Comparison of ENCODE assay signal across 1 cellular context in the genomic region with DNA sequence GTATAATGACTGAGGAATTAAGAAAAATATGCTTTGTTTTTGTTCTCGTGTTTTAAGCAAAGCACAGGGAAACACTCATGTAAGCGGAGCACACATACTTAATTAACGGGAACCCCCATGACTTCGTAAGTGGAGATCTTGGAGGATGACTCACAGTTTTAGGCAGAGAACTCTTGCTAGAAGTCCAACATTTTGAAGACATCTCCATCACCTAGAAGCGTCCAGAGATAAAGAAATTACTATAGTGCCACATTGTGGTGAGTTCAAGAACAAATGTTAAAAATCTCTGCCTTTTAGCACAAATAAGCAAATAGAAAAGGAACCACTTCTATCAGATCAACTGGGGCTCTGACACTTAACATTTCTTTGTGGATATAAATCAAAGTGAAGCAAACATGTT.
TF ChIP-seq lines count a peak whose summit lies in the region.

No MANE protein-coding gene starts in this region.

TF ChIP-seq in GM23338, 12 proteins besides CTCF, POLR2A, EP300 and RAD21 (continued from another document):
- TF ChIP-seq, protein P1, sequence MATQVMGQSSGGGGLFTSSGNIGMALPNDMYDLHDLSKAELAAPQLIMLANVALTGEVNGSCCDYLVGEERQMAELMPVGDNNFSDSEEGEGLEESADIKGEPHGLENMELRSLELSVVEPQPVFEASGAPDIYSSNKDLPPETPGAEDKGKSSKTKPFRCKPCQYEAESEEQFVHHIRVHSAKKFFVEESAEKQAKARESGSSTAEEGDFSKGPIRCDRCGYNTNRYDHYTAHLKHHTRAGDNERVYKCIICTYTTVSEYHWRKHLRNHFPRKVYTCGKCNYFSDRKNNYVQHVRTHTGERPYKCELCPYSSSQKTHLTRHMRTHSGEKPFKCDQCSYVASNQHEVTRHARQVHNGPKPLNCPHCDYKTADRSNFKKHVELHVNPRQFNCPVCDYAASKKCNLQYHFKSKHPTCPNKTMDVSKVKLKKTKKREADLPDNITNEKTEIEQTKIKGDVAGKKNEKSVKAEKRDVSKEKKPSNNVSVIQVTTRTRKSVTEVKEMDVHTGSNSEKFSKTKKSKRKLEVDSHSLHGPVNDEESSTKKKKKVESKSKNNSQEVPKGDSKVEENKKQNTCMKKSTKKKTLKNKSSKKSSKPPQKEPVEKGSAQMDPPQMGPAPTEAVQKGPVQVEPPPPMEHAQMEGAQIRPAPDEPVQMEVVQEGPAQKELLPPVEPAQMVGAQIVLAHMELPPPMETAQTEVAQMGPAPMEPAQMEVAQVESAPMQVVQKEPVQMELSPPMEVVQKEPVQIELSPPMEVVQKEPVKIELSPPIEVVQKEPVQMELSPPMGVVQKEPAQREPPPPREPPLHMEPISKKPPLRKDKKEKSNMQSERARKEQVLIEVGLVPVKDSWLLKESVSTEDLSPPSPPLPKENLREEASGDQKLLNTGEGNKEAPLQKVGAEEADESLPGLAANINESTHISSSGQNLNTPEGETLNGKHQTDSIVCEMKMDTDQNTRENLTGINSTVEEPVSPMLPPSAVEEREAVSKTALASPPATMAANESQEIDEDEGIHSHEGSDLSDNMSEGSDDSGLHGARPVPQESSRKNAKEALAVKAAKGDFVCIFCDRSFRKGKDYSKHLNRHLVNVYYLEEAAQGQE (IDR thresholded peaks at IDR 0.05; ENCODE audit: unreplicated experiment) = no peak
